29 cellular contexts compared by ENCODE assay signal in the genomic region with DNA sequence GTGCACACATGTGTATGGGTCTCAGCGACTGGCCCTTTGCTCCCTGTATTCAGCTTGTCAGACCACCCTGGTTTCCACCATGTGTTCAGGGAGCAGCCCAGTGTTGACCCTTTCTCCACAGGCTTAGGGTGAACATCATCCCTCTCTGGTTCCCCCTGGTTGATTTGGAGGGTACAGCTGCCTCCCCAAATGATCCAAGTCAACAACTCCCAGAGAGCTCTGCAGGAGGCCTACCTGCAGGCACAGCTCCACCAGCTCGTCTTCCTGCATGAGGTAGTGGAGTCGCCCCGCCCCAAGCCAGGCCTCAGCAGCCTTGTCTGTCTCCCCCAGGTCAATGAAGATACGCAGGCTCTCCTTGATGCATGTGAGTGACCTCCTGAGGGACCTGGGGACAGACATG. TPM values are rescaled to one million over a fixed set of nuclear protein-coding genes. Genes with fewer than 3 reads are reported as not detected.
DNase-seq lines count a peak whose midpoint lies in the region; ATAC-seq, FAIRE-seq and TF ChIP-seq lines count a peak whose summit lies in the region.
"Had no signal": no experiment of that assay in that cellular context is flagged by ENCODE, and none has a peak within 500 bp of the region (broad histone marks: within the 10 kb centered on the region; RNA-seq: fewer than 3 reads in every experiment).

No MANE protein-coding gene starts in this region.

- H2BK12ac ChIP-seq in mesenchymal stem cell (ENCODE audit: low read length in 2 of 2) = peak overlapping the region; percentile 69 to 90

- no peak for TF ChIP-seq EP300 in K562 (IDR thresholded peaks at IDR 0.05; ENCODE audit: low read length)

- H3K9ac ChIP-seq in K562 (ENCODE audit: insufficient read depth in 1 of 2, low read depth in 2 of 2, low read length in 2 of 2) (no peak overlapping the region), mesenchymal stem cell (ENCODE audit: low read length) (no peak overlapping the region)

- H3K4me1 ChIP-seq in K562 (replicated peaks in 1 of 2; ENCODE audit: control insufficient read depth in 2 of 2, insufficient read depth in 2 of 2, low read length in 2 of 2) = no peaks in the 10 kb centered on the region
- H3K4me1 ChIP-seq in mesenchymal stem cell (ENCODE audit: control insufficient read depth, insufficient read depth, low read depth, low read length) = peaks cover 8% of the 10 kb centered on the region
- H3K4me1 ChIP-seq: Peyer's patch had no signal

- TF ChIP-seq POLR2A in K562 (conservative IDR thresholded peaks at IDR 0.05) = no peak

- WGBS in K562 (ENCODE audit: insufficient coverage, low coverage, missing lambda C conversion rate) = 3% methylated on average over 5 of the region's 5 CpGs
- WGBS in mesenchymal stem cell = 100% methylated on average over 5 of the region's 5 CpGs

- no peak overlapping the region for H3K27ac ChIP-seq in K562 (ENCODE audit: extremely low read depth, low read depth, low read length)
- no peak overlapping the region for H3K27ac ChIP-seq in mesenchymal stem cell (ENCODE audit: low read length, poor library complexity, severe bottlenecking)
- H3K27ac ChIP-seq: Peyer's patch had no signal

- H3K9me3 ChIP-seq in K562 (replicated peaks; ENCODE audit: control insufficient read depth, insufficient read depth, low read depth, low read length) (no peaks in the 10 kb centered on the region), mesenchymal stem cell (ENCODE audit: control insufficient read depth, low read length) (no peaks in the 10 kb centered on the region)
- H3K9me3 ChIP-seq: BE2C, Peyer's patch had no signal

- no peak overlapping the region for H2BK15ac ChIP-seq in mesenchymal stem cell (ENCODE audit: low read depth, poor library complexity, severe bottlenecking)

- H3K4me3 ChIP-seq in H7 (ENCODE audit: insufficient read depth, low read depth, low read length) (no peak overlapping the region), K562 (no peak overlapping the region), mesenchymal stem cell (ENCODE audit: insufficient read depth in 1 of 2, low read depth in 1 of 2, low read length in 2 of 2) (no peak overlapping the region)
- H3K4me3 ChIP-seq: Peyer's patch had no signal

- FAIRE-seq in K562 (lab: Jason Lieb, UNC) = no peak
- FAIRE-seq: GM12891, HepG2 had no signal

- no peak overlapping the region for H2BK5ac ChIP-seq in mesenchymal stem cell (ENCODE audit: low read depth, low read length, poor library complexity, severe bottlenecking)

- TF ChIP-seq RAD21 in K562 (CRISPR knock-in tag; conservative IDR thresholded peaks at IDR 0.05 in 1 of 2, IDR thresholded peaks at IDR 0.05 in 1 of 2) = no peak

- no peak overlapping the region for H2BK120ac ChIP-seq in mesenchymal stem cell (ENCODE audit: low read depth, low read length)

- H3K23ac ChIP-seq in mesenchymal stem cell (ENCODE audit: low read length in 2 of 2) = no peak overlapping the region

- no peak overlapping the region for H4K8ac ChIP-seq in mesenchymal stem cell (ENCODE audit: low read length)

- no peaks in the 10 kb centered on the region for H3K9me3 Mint-ChIP-seq in HFFc6
- H3K9me3 Mint-ChIP-seq: CD14-positive monocyte; CD8-positive, alpha-beta memory T cell had no signal

- DNase-seq in H7 (peak; percentile 33), HFFc6 (no peak), K562 (ENCODE audit: extremely low read depth in 1 of 4, low spot score in 3 of 4) (no peak), mesenchymal stem cell (no peak), SKM-1 treated with dmso at 0.1 percent for 144 hours (lab: John Stamatoyannopoulos, UW; ENCODE audit: unreplicated experiment) (no peak), NCI-H526 treated with DMSO at 0.1 percent for 48 hours (lab: John Stamatoyannopoulos, UW) (no peak)
- no peak for DNase-seq in stimulated activated CD4-positive, alpha-beta T cell treated with anti-CD3 and anti-CD28 coated beads, Interleukin-4, amount 100 ng/mL, for 24 hours
- DNase-seq: ACHN; BE2C; CD8-positive, alpha-beta memory T cell; DMS 273 treated with DMSO at 0.1 percent for 48 hours; DMS79; EL; GDM1; HCEC 1CT; KBM-7; MV-4-11; NCI-H1105 treated with DMSO at 0.1 percent for 48 hours; NCI-H146; NCI-H2029; NCI-H446; NCI-H524 treated with DMSO at 0.1 percent for 48 hours; Peyer's patch; SHP77 treated with DMSO at 0.1 percent for 48 hours; SW 1271 had no signal

- H3K27me3 Mint-ChIP-seq in HFFc6 (ENCODE audit: insufficient read depth) = peaks cover 2% of the 10 kb centered on the region

- in situ Hi-C loops in K562 (cut with MboI) = no loop called here

- no peak overlapping the region for H3K4me3 Mint-ChIP-seq in HFFc6
- H3K4me3 Mint-ChIP-seq: CD14-positive monocyte; CD8-positive, alpha-beta memory T cell had no signal

- no peaks in the 10 kb centered on the region for H4K20me1 ChIP-seq in K562 (replicated peaks; ENCODE audit: control insufficient read depth, insufficient read depth, low read length)

- H2AK5ac ChIP-seq in mesenchymal stem cell (ENCODE audit: low read length, severe bottlenecking) = no peak overlapping the region

- peak overlapping the region in 1 of 2 experiments; percentile 44 for H3K14ac ChIP-seq in mesenchymal stem cell (ENCODE audit: low read length in 2 of 2)

- H3K27me3 ChIP-seq in H7 (ENCODE audit: control insufficient read depth, insufficient read depth, low read length) (no peaks in the 10 kb centered on the region), K562 (ENCODE audit: control insufficient read depth in 2 of 2, insufficient read depth in 2 of 2, low read length in 2 of 2) (peaks cover 4 to 23% of the 10 kb centered on the region in 2 experiments; a peak in 4 of 5 replicates), mesenchymal stem cell (ENCODE audit: control insufficient read depth in 1 of 2, insufficient read depth in 1 of 2, low read length in 2 of 2) (peaks cover 0 to 36% of the 10 kb centered on the region in 2 experiments)
- H3K27me3 ChIP-seq: BE2C, Peyer's patch had no signal

- H3K79me1 ChIP-seq in mesenchymal stem cell (replicated peaks; ENCODE audit: low read length, poor library complexity, severe bottlenecking) = no peaks in the 10 kb centered on the region

- H3K79me2 ChIP-seq in K562 (ENCODE audit: control insufficient read depth, insufficient read depth, low read length) = no peaks in the 10 kb centered on the region

- H4K91ac ChIP-seq in mesenchymal stem cell (ENCODE audit: low read length) = peak overlapping the region; percentile 86

- POLR2A ChIA-PET in K562 (lab: Yijun Ruan, JAX) = interaction anchor here (0.6 kb wide), 1 partner anchor 552 kb away, joined by 3 read pairs; no protein-coding TSS in a partner anchor

- peaks cover 11% of the 10 kb centered on the region; the same call in 1 of the 2 replicates for H3K36me3 Mint-ChIP-seq in HFFc6 (ENCODE audit: low read depth)
- H3K36me3 Mint-ChIP-seq: CD14-positive monocyte; CD8-positive, alpha-beta memory T cell had no signal

- H3K4ac ChIP-seq in mesenchymal stem cell (ENCODE audit: low read depth in 1 of 2, low read length in 2 of 2) = peak overlapping the region in 1 of 2 experiments; percentile 26

- CTCF ChIA-PET in K562 (lab: Yijun Ruan, JAX; ENCODE audit: low intra/inter-chr PET ratio) = no interaction called here

- intact Hi-C loops in K562 (cut with micrococcal nuclease) = no loop called here

- no peaks in the 10 kb centered on the region for H3K9me1 ChIP-seq in K562 (ENCODE audit: control insufficient read depth, insufficient read depth, low read length)

- peak; percentile 24 for TF ChIP-seq CTCF in HFFc6 (IDR thresholded peaks at IDR 0.05)
- TF ChIP-seq CTCF in K562 (IDR thresholded peaks at IDR 0.05 in 2 of 3, conservative IDR thresholded peaks at IDR 0.05 in 1 of 3; ENCODE audit: insufficient read depth in 2 of 3, low read depth in 1 of 3, low read length in 3 of 3) = peak in 1 of 3 experiments; percentile 19; a peak in 1 of 6 replicates

- peaks cover 38% of the 10 kb centered on the region for H3K4me1 Mint-ChIP-seq in HFFc6 (ENCODE audit: low read depth)
- H3K4me1 Mint-ChIP-seq: CD14-positive monocyte; CD8-positive, alpha-beta memory T cell had no signal

- H3K36me3 ChIP-seq in H7 (replicated peaks; ENCODE audit: control insufficient read depth, insufficient read depth, low read length) (no peaks in the 10 kb centered on the region), K562 (ENCODE audit: control insufficient read depth, insufficient read depth, low read length) (no peaks in the 10 kb centered on the region), mesenchymal stem cell (ENCODE audit: control insufficient read depth in 1 of 2, insufficient read depth in 2 of 2, low read depth in 1 of 2, low read length in 2 of 2) (no peaks in the 10 kb centered on the region)
- H3K36me3 ChIP-seq: BE2C, Peyer's patch had no signal

- no TSS peak for BruUV-seq in K562 (replicated peaks; lab: Mats Ljungman, UMichigan)

- H2AFZ ChIP-seq in K562 (ENCODE audit: low read depth, low read length) (no peak overlapping the region), mesenchymal stem cell (ENCODE audit: low read depth, low read length) (no peak overlapping the region)

- H3K18ac ChIP-seq in mesenchymal stem cell (ENCODE audit: low read depth in 1 of 2, low read length in 2 of 2) = peak overlapping the region; percentile 52 to 67

- H3K4me2 ChIP-seq in K562 (ENCODE audit: insufficient read depth, low read length) = no peak overlapping the region
- no peak overlapping the region for H3K4me2 ChIP-seq in mesenchymal stem cell (ENCODE audit: low read length, poor library complexity, severe bottlenecking)

- no peak overlapping the region for H3K27ac Mint-ChIP-seq in HFFc6
- H3K27ac Mint-ChIP-seq: CD8-positive, alpha-beta memory T cell had no signal

- peak; percentile 56; the same call in 2 of the 3 replicates for ATAC-seq in K562
- ATAC-seq in GM21526 (IDR thresholded peaks at IDR 0.05; ENCODE audit: low FRiP score, unreplicated experiment) = no peak
- ATAC-seq: HepG2 had no signal

RNA-seq across cellular contexts. Expression of gene SH3TC2, which starts 50.5 kb away (rescaled TPM):
- 0.07 TPM in 1 of 2 replicates, not detected in the other for total RNA-seq in H7 (2014; rRNA removed; shearing (Covaris generic))
- 10 to 100 TPM in 4 of 6 experiments, 1 to 10 TPM in 2; 9.3 to 12.9 (median 10.7) TPM for total RNA-seq in HFFc6 (2021; fragmentation: NEBNext Ultra II Directional; extraction: Animal tissue kit (Norgen Biotek cat#: 25700))
- 0.40 and 0.88 TPM in 2 replicates for total RNA-seq in K562 (2011; cell fraction: chromatin; rRNA removed; ENCODE audit: low replicate concordance)
- 0.17 and 0.26 TPM in 2 replicates for total RNA-seq in K562 (2011; cell fraction: nucleolus; rRNA removed)
- 0.53 and 0.81 TPM in 2 replicates for total RNA-seq in K562 (2011; cell fraction: nucleoplasm; rRNA removed)
- 0.41 and 0.59 TPM in 2 replicates for total RNA-seq in K562 (2014; rRNA removed)
- total RNA-seq in K562 (2014; rRNA removed; fragmentation: Illumina TruSeq; extraction: Trizol) = 0.41 and 0.62 TPM in 2 replicates
- 0.29 and 0.41 TPM in 2 replicates for total RNA-seq in K562 (2015; rRNA removed; fragmentation: Illumina TruSeq; extraction: Trizol)
- 0.80 and 1.1 TPM in 2 replicates for total RNA-seq in K562 (2021)
- polyA plus RNA-seq in K562 (2011; rRNA removed) = 0.03 and 0.61 TPM in 2 replicates
- 0.45 TPM in 1 of 2 replicates, not detected in the other for polyA plus RNA-seq in K562 (2011; cell fraction: cytosol; rRNA removed)
- 1.6 TPM in 1 of 2 replicates, not detected in the other for polyA plus RNA-seq in K562 (2011; cell fraction: nucleus; rRNA removed)
- polyA plus RNA-seq in K562 (2012) = 0.62 and 0.64 TPM in 2 replicates
- 0.33 and 0.34 TPM in 2 replicates for polyA plus RNA-seq in K562 (2014; fragmentation: Illumina TruSeq; extraction: Trizol)
- polyA plus RNA-seq in K562 (2014; fragmentation: Nextera tagmentation; extraction: Ambion mirVana) = under 1 TPM in 1 of 2 experiments, not detected in 1; 0.03 TPM
- polyA plus RNA-seq in K562 (2014; rRNA removed) = 0.20 and 0.52 TPM in 2 replicates
- polyA minus RNA-seq in K562 (2011; rRNA and poly(A)+ RNA removed) = 0.42 and 0.74 TPM in 2 replicates
- polyA minus RNA-seq in K562 (2011; cell fraction: cytosol; rRNA and poly(A)+ RNA removed) = 1.5 TPM in 1 of 2 replicates, not detected in the other
- polyA minus RNA-seq in K562 (2011; cell fraction: nucleus; rRNA and poly(A)+ RNA removed) = 0.67 TPM in 1 of 2 replicates, not detected in the other
- polyA plus RNA-seq in mesenchymal stem cell (2013, experiment 1 of 2) = 1.4 TPM
- polyA plus RNA-seq in mesenchymal stem cell (2013, experiment 2 of 2) = 0.86 TPM
- total RNA-seq: CD8-positive, alpha-beta memory T cell had no signal
- polyA plus RNA-seq: CD8-positive, alpha-beta memory T cell had no signal
